Comparison of ENCODE assay signal across 28 cellular contexts in the genomic region with DNA sequence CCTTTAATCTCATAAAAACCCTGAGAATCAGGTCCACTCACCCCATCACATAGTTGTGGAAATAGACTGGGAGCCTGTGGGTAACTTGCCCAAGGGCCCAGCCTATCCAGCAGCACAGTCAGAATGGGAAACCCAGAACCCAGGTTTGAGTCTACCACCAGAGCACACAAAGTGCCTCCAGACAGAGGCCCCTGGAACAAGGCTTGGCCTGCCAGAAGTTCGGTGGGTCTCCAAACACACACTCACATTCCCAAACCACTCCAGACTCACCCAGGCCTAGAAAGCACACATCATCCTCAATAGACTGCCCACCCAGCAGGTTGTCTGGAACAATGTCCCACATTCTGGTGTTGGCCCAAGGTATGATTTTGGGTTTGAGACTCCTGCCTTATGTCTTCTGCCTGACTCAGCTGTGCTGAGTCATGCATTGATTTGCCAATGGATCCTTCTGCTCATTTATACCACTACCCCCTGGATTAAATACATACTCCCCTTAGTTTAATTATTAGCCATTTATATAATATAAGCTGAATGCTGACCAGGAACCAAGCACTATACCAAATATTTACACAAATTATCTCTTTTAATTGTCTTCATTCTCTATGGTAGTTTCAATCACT. TPM values are rescaled to one million over a fixed set of nuclear protein-coding genes. Genes with fewer than 3 reads are reported as not detected.
A peak's percentile ranks its signal among the peaks of the same experiment; 100 is the strongest.
DNase-seq lines count a peak whose midpoint lies in the region; ATAC-seq and TF ChIP-seq lines count a peak whose summit lies in the region.
"Had no signal": no experiment of that assay in that cellular context is flagged by ENCODE, and none has a peak within 500 bp of the region (broad histone marks: within the 10 kb centered on the region; RNA-seq: fewer than 3 reads in every experiment).

No MANE protein-coding gene starts in this region.

- no peak overlapping the region for H3K27ac Mint-ChIP-seq in osteocyte (ENCODE audit: unreplicated experiment)
- H3K27ac Mint-ChIP-seq: activated CD8-positive, alpha-beta T cell treated with anti-CD3 and anti-CD28 coated beads for 36 hours; activated naive CD8-positive, alpha-beta T cell treated with anti-CD3 and anti-CD28 coated beads, Interleukin-2, amount 10 ng/mL, durations not matched to agents 7 days and 5 days; naive thymus-derived CD4-positive, alpha-beta T cell; T-helper 1 cell treated with Interleukin-12 subunit alpha and Interleukin-12 subunit beta and Interleukin-4 antibody, amounts not matched to agents 30 μg/mL and 1 μg/mL, for 36 hours had no signal

- H3K4me3 Mint-ChIP-seq in osteocyte (ENCODE audit: unreplicated experiment) = no peak overlapping the region
- H3K4me3 Mint-ChIP-seq: activated CD8-positive, alpha-beta T cell treated with anti-CD3 and anti-CD28 coated beads for 36 hours; activated naive CD8-positive, alpha-beta T cell treated with anti-CD3 and anti-CD28 coated beads, Interleukin-2, amount 10 ng/mL, durations not matched to agents 7 days and 5 days; IgD-negative memory B cell; mesothelial cell of epicardium; naive thymus-derived CD4-positive, alpha-beta T cell; T-helper 1 cell treated with Interleukin-12 subunit alpha and Interleukin-12 subunit beta and Interleukin-4 antibody, amounts not matched to agents 30 μg/mL and 1 μg/mL, for 36 hours had no signal

- DNase-seq in ELR (ENCODE audit: low read depth) = peak; percentile 25
- peak; percentile 2 for DNase-seq in LNCaP clone FGC (ENCODE audit: low read depth)
- peak; percentile 53 for DNase-seq in osteocyte (ENCODE audit: extremely low spot score, unreplicated experiment)
- DNase-seq in putamen (ENCODE audit: low spot score) = no peak
- DNase-seq in activated gamma-delta T cell treated with Interleukin-2 at 50 U/mL for 16 hours = no peak
- no peak for DNase-seq in uterus
- DNase-seq: activated CD8-positive, alpha-beta T cell treated with anti-CD3 and anti-CD28 coated beads for 36 hours; activated effector memory CD4-positive, alpha-beta T cell treated with anti-CD3 and anti-CD28 coated beads, Interleukin-2, amount 50 U/mL, for 16 hours; activated naive CD8-positive, alpha-beta T cell treated with anti-CD3 and anti-CD28 coated beads, Interleukin-2, amount 10 ng/mL, durations not matched to agents 7 days and 5 days; activated T-cell treated with anti-CD3 and anti-CD28 coated beads for 4 hours; Calu3; central memory CD4-positive, alpha-beta T cell; dermis blood vessel endothelial cell; hippocampal formation; left ventricle myocardium superior; naive thymus-derived CD4-positive, alpha-beta T cell; NCI-H1417; NCI-H2107; SK-N-SH; transverse colon had no signal

- no peak for TF ChIP-seq POLR2A in uterus (IDR thresholded peaks at IDR 0.05)

- H3K4me1 ChIP-seq in duodenal mucosa (ENCODE audit: control insufficient read depth in 1 of 2, insufficient read depth in 2 of 2, low read length in 2 of 2) (peaks cover 13 to 21% of the 10 kb centered on the region in 2 donors), uterus (peaks cover 0 to 9% of the 10 kb centered on the region in 2 donors)
- H3K4me1 ChIP-seq: BLaER1 treated with 17β-estradiol and CSF1 and Interleukin-3, amounts not matched to agents 10 nM and 100 nM had no signal

- H3K9me3 ChIP-seq in duodenal mucosa (ENCODE audit: control insufficient read depth in 1 of 2, low read length in 2 of 2) (no peaks in the 10 kb centered on the region), uterus (no peaks in the 10 kb centered on the region)
- H3K9me3 ChIP-seq: ascending aorta, gastroesophageal sphincter, SK-N-SH, transverse colon had no signal

- H3K27me3 Mint-ChIP-seq in osteocyte (ENCODE audit: unreplicated experiment) = no peaks in the 10 kb centered on the region

- H3K4me1 Mint-ChIP-seq in osteocyte (ENCODE audit: unreplicated experiment) = peaks cover 5% of the 10 kb centered on the region
- H3K4me1 Mint-ChIP-seq: IgD-negative memory B cell had no signal

- no peaks in the 10 kb centered on the region for H3K36me3 Mint-ChIP-seq in osteocyte (ENCODE audit: unreplicated experiment)
- H3K36me3 Mint-ChIP-seq: activated naive CD8-positive, alpha-beta T cell treated with anti-CD3 and anti-CD28 coated beads, Interleukin-2, amount 10 ng/mL, durations not matched to agents 7 days and 5 days; IgD-negative memory B cell; mesothelial cell of epicardium had no signal

- H3K36me3 ChIP-seq in duodenal mucosa (ENCODE audit: control insufficient read depth in 1 of 2, insufficient read depth in 2 of 2, low read length in 2 of 2) = no peaks in the 10 kb centered on the region
- no peaks in the 10 kb centered on the region for H3K36me3 ChIP-seq in uterus
- H3K36me3 ChIP-seq: ascending aorta; BLaER1 treated with 17β-estradiol and CSF1 and Interleukin-3, amounts not matched to agents 10 nM and 100 nM; gastroesophageal sphincter; transverse colon had no signal

- no peak overlapping the region for H3K4me3 ChIP-seq in LNCaP clone FGC (ENCODE audit: low read depth, low read length)
- peak overlapping the region in 1 of 2 donors; percentile 19 for H3K4me3 ChIP-seq in duodenal mucosa (ENCODE audit: low read depth in 1 of 2, low read length in 2 of 2)
- no peak overlapping the region for H3K4me3 ChIP-seq in uterus
- H3K4me3 ChIP-seq: ascending aorta; BLaER1 treated with 17β-estradiol and CSF1 and Interleukin-3, amounts not matched to agents 10 nM and 100 nM; gastroesophageal sphincter; transverse colon had no signal

- H3K9ac ChIP-seq in duodenal mucosa (ENCODE audit: low read depth in 1 of 2, low read length in 2 of 2) = no peak overlapping the region
- H3K9ac ChIP-seq: BLaER1 treated with 17β-estradiol and CSF1 and Interleukin-3, amounts not matched to agents 10 nM and 100 nM; SK-N-SH had no signal

- intact Hi-C loops in uterus (cut with DNase I; ENCODE audit: low total_unique reads) = no loop called here

- TF ChIP-seq CTCF in LNCaP clone FGC (IDR thresholded peaks at IDR 0.05; ENCODE audit: control insufficient read depth, extremely low read depth, insufficient read depth) (no peak), osteocyte (IDR thresholded peaks at IDR 0.05) (no peak), uterus (IDR thresholded peaks at IDR 0.05) (no peak)

- H3K27ac ChIP-seq in duodenal mucosa (ENCODE audit: low read depth, low read length) (peak overlapping the region; percentile 11), uterus (no peak overlapping the region)
- H3K27ac ChIP-seq: ascending aorta; BLaER1 treated with 17β-estradiol and CSF1 and Interleukin-3, amounts not matched to agents 10 nM and 100 nM; gastroesophageal sphincter had no signal

- H3K27me3 ChIP-seq in duodenal mucosa (ENCODE audit: control insufficient read depth in 1 of 2, insufficient read depth in 2 of 2, low read length in 2 of 2) (peaks cover 4% of the 10 kb centered on the region in 2 donors), uterus (peaks cover 5 to 7% of the 10 kb centered on the region in 2 donors)

- no peak for ATAC-seq in GM21786 (IDR thresholded peaks at IDR 0.05; ENCODE audit: unreplicated experiment)
- ATAC-seq: activated CD8-positive, alpha-beta T cell treated with anti-CD3 and anti-CD28 coated beads for 36 hours; gastroesophageal sphincter; left ventricle myocardium superior; naive thymus-derived CD4-positive, alpha-beta T cell had no signal

- H3K9me3 Mint-ChIP-seq in osteocyte (ENCODE audit: unreplicated experiment) = no peaks in the 10 kb centered on the region
- H3K9me3 Mint-ChIP-seq: activated CD8-positive, alpha-beta T cell treated with anti-CD3 and anti-CD28 coated beads for 36 hours; activated naive CD8-positive, alpha-beta T cell treated with anti-CD3 and anti-CD28 coated beads, Interleukin-2, amount 10 ng/mL, durations not matched to agents 7 days and 5 days; IgD-negative memory B cell; naive thymus-derived CD4-positive, alpha-beta T cell; T-helper 1 cell treated with Interleukin-12 subunit alpha and Interleukin-12 subunit beta and Interleukin-4 antibody, amounts not matched to agents 30 μg/mL and 1 μg/mL, for 36 hours had no signal

RNA-seq across cellular contexts. Expression of gene SLC12A8, which starts 4.5 kb away (rescaled TPM):
- total RNA-seq in osteocyte (2.0 and 3.0 TPM in 2 replicates), uterus (1 to 10 TPM in 1 of 4 donors, under 1 TPM in 2, not detected in 1; 0.26 to 4.7 (median 0.58) TPM)
- total RNA-seq: ascending aorta had no signal

Comparison
In these comparisons a context has a peak if more than half of its experiments do, and no peak if none do; other contexts are left out.
1. DNase-seq: peak in ELR (single experiment), LNCaP clone FGC (single experiment) and osteocyte (single experiment); none in putamen (single experiment), activated gamma-delta T cell treated with Interleukin-2 at 50 U/mL for 16 hours (single experiment) and uterus (0 of 2).